Comparison of ENCODE assay signal across 9 cellular contexts in the genomic region with DNA sequence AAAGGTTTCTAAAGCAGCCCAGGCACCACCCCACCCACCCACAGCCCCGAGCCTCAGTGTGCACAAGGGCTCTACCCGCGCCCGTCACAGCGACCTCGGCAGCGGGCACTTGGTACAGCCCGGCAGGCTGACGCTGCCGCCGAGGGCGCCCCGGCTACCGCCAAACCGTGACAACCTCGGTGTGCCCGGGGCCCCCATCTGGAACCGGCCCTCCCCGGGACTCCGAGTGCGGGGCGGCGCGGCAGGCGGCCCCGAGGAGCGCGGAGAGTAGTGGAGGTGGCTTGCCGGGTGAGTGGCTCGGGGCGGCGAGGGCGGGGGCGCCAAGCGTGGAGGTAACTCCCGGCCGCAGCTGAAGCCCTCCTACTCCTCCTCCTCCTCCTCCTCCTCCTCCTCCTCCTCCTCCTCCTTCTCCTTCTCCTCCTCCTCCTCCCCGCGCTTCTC. TPM values are rescaled to one million over a fixed set of nuclear protein-coding genes. Genes with fewer than 3 reads are reported as not detected.
DNase-seq lines count a peak whose midpoint lies in the region; ATAC-seq and TF ChIP-seq lines count a peak whose summit lies in the region.
"Had no signal": no experiment of that assay in that cellular context is flagged by ENCODE, and none has a peak within 500 bp of the region (broad histone marks: within the 10 kb centered on the region; RNA-seq: fewer than 3 reads in every experiment).

A gene (plus strand): TSS at position 418 of the 441 bp plus-strand sequence. CDS start 503 bp downstream, outside the sequence.

- no peaks in the 10 kb centered on the region; the same call in 1 of the 2 replicates for H3K4me1 ChIP-seq in ES-I3 (ENCODE audit: insufficient read depth, low read length)
- H3K4me1 ChIP-seq in upper lobe of left lung = peaks cover 18 to 30% (median 20%) of the 10 kb centered on the region in 4 donors

- peaks cover 57% of the 10 kb centered on the region for H3K4me1 Mint-ChIP-seq in nephron progenitor cell

- TF ChIP-seq EP300 in upper lobe of left lung (IDR thresholded peaks at IDR 0.05) = no peak

- ATAC-seq in HG03103 (IDR thresholded peaks at IDR 0.05; ENCODE audit: low read depth, unreplicated experiment) (peak; percentile 13), esophagus mucosa (peak; percentile 39), upper lobe of left lung (ENCODE audit: low FRiP score in 2 of 2) (peak; percentile 20 to 75), GM18520 (IDR thresholded peaks at IDR 0.05; ENCODE audit: unreplicated experiment) (no peak), HG02938 (IDR thresholded peaks at IDR 0.05; ENCODE audit: unreplicated experiment) (no peak)

- 1 to 3% methylated on average over 11 to 13 of the region's 39 CpGs for WGBS in upper lobe of left lung, 2 donors

- H3K36me3 Mint-ChIP-seq in nephron progenitor cell (ENCODE audit: low read depth) = peaks cover 8% of the 10 kb centered on the region

- H3K9me3 Mint-ChIP-seq in nephron progenitor cell = peaks cover under 1% of the 10 kb centered on the region

- H3K36me3 ChIP-seq in ES-I3 (ENCODE audit: insufficient read depth, low read length) = no peaks in the 10 kb centered on the region
- no peaks in the 10 kb centered on the region for H3K36me3 ChIP-seq in upper lobe of left lung

- peak; percentile 50 for DNase-seq in activated CD4-positive, alpha-beta T cell treated with anti-CD3 and anti-CD28 coated beads, Interleukin-2, amount 50 U/mL, for 1 hour
- DNase-seq in nephron progenitor cell = peak; percentile 73
- DNase-seq in upper lobe of left lung = peak in 1 of 2 donors; percentile 88

- H3K27ac ChIP-seq in upper lobe of left lung = peak within 1 kb of the TSS; percentile 29 to 59 (median 42)

- peak within 1 kb of the TSS; percentile 60 to 70 (median 63) for H3K4me3 ChIP-seq in upper lobe of left lung

- H3K27me3 ChIP-seq in upper lobe of left lung = peaks cover 0 to 27% (median 5%) of the 10 kb centered on the region in 4 donors

- H3K9me3 ChIP-seq in ES-I3 (ENCODE audit: control insufficient read depth, insufficient read depth, low read length) (no peaks in the 10 kb centered on the region), upper lobe of left lung (no peaks in the 10 kb centered on the region)

- TF ChIP-seq CTCF in nephron progenitor cell (IDR thresholded peaks at IDR 0.05) (no peak), upper lobe of left lung (IDR thresholded peaks at IDR 0.05) (no peak)

- H3K27ac Mint-ChIP-seq in nephron progenitor cell = peak within 1 kb of the TSS; percentile 57

- H3K9ac ChIP-seq in ES-I3 (ENCODE audit: low read depth, low read length) = peak within 1 kb of the TSS; percentile 79

- no peak for TF ChIP-seq POLR2A in upper lobe of left lung (IDR thresholded peaks at IDR 0.05)

- H3K4me3 Mint-ChIP-seq in nephron progenitor cell = peak within 1 kb of the TSS; percentile 89

- peaks cover 34% of the 10 kb centered on the region for H3K27me3 Mint-ChIP-seq in nephron progenitor cell (ENCODE audit: low read depth, poor library complexity)

RNA-seq across cellular contexts. Expression of the gene that starts here (rescaled TPM):
- total RNA-seq in esophagus mucosa = 1.7 TPM
- 1 to 10 TPM in 5 of 6 donors, not detected in 1; 2.2 to 7.4 (median 2.3) TPM for total RNA-seq in upper lobe of left lung
- total RNA-seq: NCI-H460 had no signal

Comparison
In these comparisons a context has a peak if more than half of its experiments do, and no peak if none do; other contexts are left out.
1. ATAC-seq: peak in HG03103 (single experiment), esophagus mucosa (single experiment) and upper lobe of left lung (2 of 2); none in GM18520 (single experiment) and HG02938 (single experiment).